16 cellular contexts compared by ENCODE assay signal in genomic region chr17:83179378-83179777, GRCh38.
DNase-seq lines count a peak whose midpoint lies in the region; TF ChIP-seq lines count a peak whose summit lies in the region.
"Had no signal": no experiment of that assay in that cellular context is flagged by ENCODE, and none has a peak within 500 bp of the region (broad histone marks: within the 10 kb centered on the region; RNA-seq: fewer than 3 reads in every experiment).

No MANE protein-coding gene starts in this region.

- POLR2A ChIA-PET in activated CD4-positive, alpha-beta T cell treated with anti-CD3 and anti-CD28 coated beads, Interleukin-2, amount 10 ng/mL, durations not matched to agents 7 days and 5 days (lab: Charles Lee), result no interaction called here
- POLR2A ChIA-PET in A673 (lab: Charles Lee; ENCODE audit: low non-redundant PET), result no interaction called here

- intact Hi-C loops in activated CD4-positive, alpha-beta T cell treated with anti-CD3 and anti-CD28 coated beads, Interleukin-2, amount 10 ng/mL, durations not matched to agents 24 days and 14 days (cut with micrococcal nuclease), result no loop called here
- intact Hi-C loops in A673 (cut with micrococcal nuclease; ENCODE audit: unreplicated experiment), result no loop called here

- peak; percentile 3 for DNase-seq in activated CD4-positive, alpha-beta T cell treated with anti-CD3 and anti-CD28 coated beads, Interleukin-2, amount 10 ng/mL, durations not matched to agents 7 days and 5 days
- DNase-seq in activated CD4-positive, alpha-beta T cell treated with anti-CD3 and anti-CD28 coated beads, Interleukin-2, amount 10 ng/mL, durations not matched to agents 24 days and 14 days, result no peak
- DNase-seq in NT2/D1 (ENCODE audit: low read depth, low spot score) (no peak), islet precursor cell (peak; percentile 46), A673 (ENCODE audit: low spot score) (no peak), NAMALWA (ENCODE audit: low spot score) (no peak), NOMO-1 treated with dmso at 0.1 percent for 144 hours (lab: John Stamatoyannopoulos, UW; ENCODE audit: unreplicated experiment) (no peak)
- DNase-seq in stimulated activated CD8-positive, alpha-beta memory T cell treated with anti-CD3 and anti-CD28 coated beads, Interleukin-4, amount 100 ng/mL, for 48 hours, result peak; percentile 14
- DNase-seq: Calu3; erythroblast; left cardiac atrium; NCI-H69; RPMI8226; stimulated activated CD4-positive, alpha-beta T cell treated with anti-CD3 and anti-CD28 coated beads, Interleukin-1b, Interleukin-23, amount 100 ng/mL, for 48 hours had no signal

- no peaks in the 10 kb centered on the region for H3K27me3 ChIP-seq in NT2/D1 (ENCODE audit: insufficient read depth, insufficient read length)
- H3K27me3 ChIP-seq in A673 (replicated peaks; ENCODE audit: insufficient read depth, low read depth, low read length, poor library complexity), result no peaks in the 10 kb centered on the region
- H3K27me3 ChIP-seq: heart left ventricle had no signal

- no TSS peak for BruUV-seq in A673 (replicated peaks; lab: Mats Ljungman, UMichigan)

- peak overlapping the region; percentile 3 for H3K9ac ChIP-seq in NT2/D1 (ENCODE audit: insufficient read length, low read depth)

- peaks cover 2% of the 10 kb centered on the region for H3K27me3 Mint-ChIP-seq in activated CD4-positive, alpha-beta T cell treated with anti-CD3 and anti-CD28 coated beads, Interleukin-2, amount 10 ng/mL, durations not matched to agents 7 days and 5 days
- H3K27me3 Mint-ChIP-seq in activated CD4-positive, alpha-beta T cell treated with anti-CD3 and anti-CD28 coated beads, Interleukin-2, amount 10 ng/mL, durations not matched to agents 24 days and 14 days, result no peaks in the 10 kb centered on the region
- H3K27me3 Mint-ChIP-seq: activated naive CD8-positive, alpha-beta T cell had no signal

- no peaks in the 10 kb centered on the region for H3K9me3 Mint-ChIP-seq in activated CD4-positive, alpha-beta T cell treated with anti-CD3 and anti-CD28 coated beads, Interleukin-2, amount 10 ng/mL, durations not matched to agents 7 days and 5 days
- no peaks in the 10 kb centered on the region for H3K9me3 Mint-ChIP-seq in activated CD4-positive, alpha-beta T cell treated with anti-CD3 and anti-CD28 coated beads, Interleukin-2, amount 10 ng/mL, durations not matched to agents 24 days and 14 days

- CTCF ChIA-PET in activated CD4-positive, alpha-beta T cell treated with anti-CD3 and anti-CD28 coated beads, Interleukin-2, amount 10 ng/mL, durations not matched to agents 7 days and 5 days (lab: Charles Lee), result interaction anchor here (0.6 kb wide), 1 partner anchor 1049 kb away, joined by 3 read pairs; no protein-coding TSS in a partner anchor
- CTCF ChIA-PET in A673 (lab: Charles Lee), result no interaction called here

- H3K4me1 ChIP-seq in NT2/D1 (ENCODE audit: insufficient read depth, insufficient read length), result peaks cover 9% of the 10 kb centered on the region
- no peaks in the 10 kb centered on the region for H3K4me1 ChIP-seq in A673 (ENCODE audit: insufficient read depth, low read length, poor library complexity, severe bottlenecking)

- no peaks in the 10 kb centered on the region for H3K4me1 Mint-ChIP-seq in activated CD4-positive, alpha-beta T cell treated with anti-CD3 and anti-CD28 coated beads, Interleukin-2, amount 10 ng/mL, durations not matched to agents 7 days and 5 days
- no peaks in the 10 kb centered on the region for H3K4me1 Mint-ChIP-seq in activated CD4-positive, alpha-beta T cell treated with anti-CD3 and anti-CD28 coated beads, Interleukin-2, amount 10 ng/mL, durations not matched to agents 24 days and 14 days

- TF ChIP-seq CTCF in A673 (conservative IDR thresholded peaks at IDR 0.05; ENCODE audit: low read depth, low read length), result no peak

- no peaks in the 10 kb centered on the region for H3K36me3 Mint-ChIP-seq in activated CD4-positive, alpha-beta T cell treated with anti-CD3 and anti-CD28 coated beads, Interleukin-2, amount 10 ng/mL, durations not matched to agents 7 days and 5 days (ENCODE audit: low read depth)
- no peaks in the 10 kb centered on the region for H3K36me3 Mint-ChIP-seq in activated CD4-positive, alpha-beta T cell treated with anti-CD3 and anti-CD28 coated beads, Interleukin-2, amount 10 ng/mL, durations not matched to agents 24 days and 14 days (ENCODE audit: low read depth)
- H3K36me3 Mint-ChIP-seq: activated naive CD8-positive, alpha-beta T cell had no signal

- H3K4me3 Mint-ChIP-seq in activated CD4-positive, alpha-beta T cell treated with anti-CD3 and anti-CD28 coated beads, Interleukin-2, amount 10 ng/mL, durations not matched to agents 7 days and 5 days, result no peak overlapping the region
- H3K4me3 Mint-ChIP-seq in activated CD4-positive, alpha-beta T cell treated with anti-CD3 and anti-CD28 coated beads, Interleukin-2, amount 10 ng/mL, durations not matched to agents 24 days and 14 days, result no peak overlapping the region
- H3K4me3 Mint-ChIP-seq: activated naive CD8-positive, alpha-beta T cell had no signal

- no peaks in the 10 kb centered on the region for H3K36me3 ChIP-seq in NT2/D1 (ENCODE audit: insufficient read depth, insufficient read length, low read length)
- no peaks in the 10 kb centered on the region for H3K36me3 ChIP-seq in A673 (ENCODE audit: insufficient read depth, low read length, poor library complexity, severe bottlenecking)
- H3K36me3 ChIP-seq: heart left ventricle had no signal

- H3K27ac ChIP-seq in A673 (ENCODE audit: low read depth, low read length, poor library complexity, severe bottlenecking), result no peak overlapping the region

- H3K27ac Mint-ChIP-seq in activated CD4-positive, alpha-beta T cell treated with anti-CD3 and anti-CD28 coated beads, Interleukin-2, amount 10 ng/mL, durations not matched to agents 7 days and 5 days, result no peak overlapping the region
- no peak overlapping the region for H3K27ac Mint-ChIP-seq in activated CD4-positive, alpha-beta T cell treated with anti-CD3 and anti-CD28 coated beads, Interleukin-2, amount 10 ng/mL, durations not matched to agents 24 days and 14 days
- H3K27ac Mint-ChIP-seq: activated naive CD8-positive, alpha-beta T cell had no signal

- no peaks in the 10 kb centered on the region for H3K9me3 ChIP-seq in NT2/D1 (ENCODE audit: insufficient read depth, low read length)
- no peaks in the 10 kb centered on the region for H3K9me3 ChIP-seq in A673 (ENCODE audit: low read depth, low read length, poor library complexity, severe bottlenecking)
- H3K9me3 ChIP-seq: heart left ventricle had no signal

- H3K4me3 ChIP-seq in NT2/D1 (ENCODE audit: insufficient read length, low read depth), result no peak overlapping the region
- H3K4me3 ChIP-seq in A673 (ENCODE audit: low read depth, low read length, poor library complexity, severe bottlenecking), result no peak overlapping the region
- H3K4me3 ChIP-seq: heart left ventricle had no signal

Comparison
In these comparisons a context has a peak if more than half of its experiments do, and no peak if none do; other contexts are left out.
1. DNase-seq: peak in activated CD4-positive, alpha-beta T cell treated with anti-CD3 and anti-CD28 coated beads, Interleukin-2, amount 10 ng/mL, durations not matched to agents 7 days and 5 days (single experiment), islet precursor cell (single experiment) and stimulated activated CD8-positive, alpha-beta memory T cell treated with anti-CD3 and anti-CD28 coated beads, Interleukin-4, amount 100 ng/mL, for 48 hours (single experiment); none in activated CD4-positive, alpha-beta T cell treated with anti-CD3 and anti-CD28 coated beads, Interleukin-2, amount 10 ng/mL, durations not matched to agents 24 days and 14 days (single experiment), NT2/D1 (single experiment), A673 (single experiment), NAMALWA (single experiment) and NOMO-1 treated with dmso at 0.1 percent for 144 hours (single experiment).